8 cellular contexts compared by ENCODE assay signal in the genomic region with DNA sequence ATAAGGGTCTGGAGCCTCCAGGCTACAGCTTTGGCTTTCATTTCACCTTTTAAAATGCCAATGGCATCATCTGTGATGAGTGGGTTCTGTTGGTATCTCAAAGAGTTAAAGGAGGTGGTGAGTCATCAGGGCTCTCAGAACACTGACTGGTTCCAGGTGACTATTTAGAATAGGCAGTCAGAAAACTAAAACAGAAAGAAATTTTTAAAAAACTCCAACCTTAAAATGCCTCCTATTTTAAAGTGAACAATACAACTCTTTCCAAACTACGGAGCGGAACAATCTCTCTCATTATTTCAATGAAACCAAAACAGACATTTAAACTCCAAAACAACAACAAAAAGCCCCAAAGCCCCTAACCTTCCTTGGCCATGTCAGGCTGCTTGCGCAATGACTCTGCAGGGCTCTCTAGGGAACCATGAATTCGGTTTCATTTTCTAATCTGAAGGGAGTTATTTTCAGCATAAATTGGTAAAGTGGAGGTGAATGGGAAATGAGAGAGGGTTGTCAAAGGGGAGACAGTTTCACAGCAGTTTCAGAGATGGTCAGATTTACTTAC.
A peak's percentile ranks its signal among the peaks of the same experiment; 100 is the strongest.
DNase-seq lines count a peak whose midpoint lies in the region; ATAC-seq and TF ChIP-seq lines count a peak whose summit lies in the region.

No MANE protein-coding gene starts in this region.

- intact Hi-C loops in activated B cell treated with CpG ODN at 0.5 μM for 24 hours (cut with micrococcal nuclease), result no loop called here
- intact Hi-C loops in posterior cingulate gyrus (cut with DNase I), result no loop called here

- no peaks in the 10 kb centered on the region for H3K4me1 Mint-ChIP-seq in activated T-cell treated with anti-CD3 and anti-CD28 coated beads, Interleukin-2, amount 50 U/mL, for 4 hours (ENCODE audit: low read depth)
- H3K4me1 Mint-ChIP-seq in activated B cell treated with CpG ODN at 0.5 μM for 24 hours, result peaks cover 14% of the 10 kb centered on the region
- no peaks in the 10 kb centered on the region for H3K4me1 Mint-ChIP-seq in stimulated activated effector memory CD8-positive, alpha-beta T cell treated with anti-CD3 and anti-CD28 coated beads, Interleukin-12 subunit alpha, Interleukin-12 subunit beta, amount 100 ng/mL, for 72 hours

- H3K36me3 Mint-ChIP-seq in activated T-cell treated with anti-CD3 and anti-CD28 coated beads, Interleukin-2, amount 50 U/mL, for 4 hours (ENCODE audit: insufficient read depth), result no peaks in the 10 kb centered on the region
- H3K36me3 Mint-ChIP-seq in activated B cell treated with CpG ODN at 0.5 μM for 24 hours (ENCODE audit: low read depth), result no peaks in the 10 kb centered on the region
- no peaks in the 10 kb centered on the region for H3K36me3 Mint-ChIP-seq in stimulated activated effector memory CD8-positive, alpha-beta T cell treated with anti-CD3 and anti-CD28 coated beads, Interleukin-12 subunit alpha, Interleukin-12 subunit beta, amount 100 ng/mL, for 72 hours

- CTCF ChIA-PET in activated B cell treated with CpG ODN at 0.5 μM for 24 hours (lab: Charles Lee), result no interaction called here

- H3K27me3 Mint-ChIP-seq in activated T-cell treated with anti-CD3 and anti-CD28 coated beads, Interleukin-2, amount 50 U/mL, for 4 hours (ENCODE audit: low read depth), result peaks cover 19% of the 10 kb centered on the region
- peaks cover 9% of the 10 kb centered on the region for H3K27me3 Mint-ChIP-seq in activated B cell treated with CpG ODN at 0.5 μM for 24 hours

- peak overlapping the region; percentile 69 for H3K27ac Mint-ChIP-seq in activated B cell treated with CpG ODN at 0.5 μM for 24 hours
- no peak overlapping the region for H3K27ac Mint-ChIP-seq in stimulated activated effector memory CD8-positive, alpha-beta T cell treated with anti-CD3 and anti-CD28 coated beads, Interleukin-12 subunit alpha, Interleukin-12 subunit beta, amount 100 ng/mL, for 72 hours

- no peak overlapping the region for H3K4me3 Mint-ChIP-seq in activated T-cell treated with anti-CD3 and anti-CD28 coated beads, Interleukin-2, amount 50 U/mL, for 4 hours
- H3K4me3 Mint-ChIP-seq in activated B cell treated with CpG ODN at 0.5 μM for 24 hours, result peak overlapping the region; percentile 64
- no peak overlapping the region for H3K4me3 Mint-ChIP-seq in stimulated activated effector memory CD8-positive, alpha-beta T cell treated with anti-CD3 and anti-CD28 coated beads, Interleukin-12 subunit alpha, Interleukin-12 subunit beta, amount 100 ng/mL, for 72 hours

- no peak for DNase-seq in activated T-cell treated with anti-CD3 and anti-CD28 coated beads, Interleukin-2, amount 50 U/mL, for 4 hours
- no peak for DNase-seq in activated T-cell treated with anti-CD3 and anti-CD28 coated beads, Interleukin-2, amount 50 U/mL, for 48 hours
- DNase-seq in activated B cell treated with CpG ODN at 0.5 μM for 24 hours, result no peak
- no peak for DNase-seq in stimulated activated effector memory CD8-positive, alpha-beta T cell treated with anti-CD3 and anti-CD28 coated beads, Interleukin-12 subunit alpha, Interleukin-12 subunit beta, amount 100 ng/mL, for 72 hours (ENCODE audit: low spot score in 2 of 2)
- DNase-seq in posterior cingulate gyrus, result no peak
- no peak for DNase-seq in DMS 273 treated with DMSO at 0.1 percent for 48 hours (lab: John Stamatoyannopoulos, UW)
- no peak for DNase-seq in UCSD-AML1 (lab: John Stamatoyannopoulos, UW; ENCODE audit: unreplicated experiment)

- H3K9me3 Mint-ChIP-seq in activated T-cell treated with anti-CD3 and anti-CD28 coated beads, Interleukin-2, amount 50 U/mL, for 4 hours, result no peaks in the 10 kb centered on the region
- H3K9me3 Mint-ChIP-seq in activated B cell treated with CpG ODN at 0.5 μM for 24 hours, result no peaks in the 10 kb centered on the region
- no peaks in the 10 kb centered on the region for H3K9me3 Mint-ChIP-seq in stimulated activated effector memory CD8-positive, alpha-beta T cell treated with anti-CD3 and anti-CD28 coated beads, Interleukin-12 subunit alpha, Interleukin-12 subunit beta, amount 100 ng/mL, for 72 hours

- TF ChIP-seq CTCF in activated B cell treated with CpG ODN at 0.5 μM for 24 hours (IDR thresholded peaks at IDR 0.05), result no peak

- POLR2A ChIA-PET in activated B cell treated with CpG ODN at 0.5 μM for 24 hours (lab: Charles Lee), result no interaction called here

- peak; percentile 46 to 50 for ATAC-seq in activated T-cell treated with anti-CD3 and anti-CD28 coated beads, Interleukin-2, amount 50 U/mL, for 4 hours
- peak; percentile 97 for ATAC-seq in HG02943 (IDR thresholded peaks at IDR 0.05; ENCODE audit: low read depth, unreplicated experiment)
- ATAC-seq in activated B cell treated with CpG ODN at 0.5 μM for 24 hours (ENCODE audit: low read depth), result peak; percentile 90
- ATAC-seq in stimulated activated effector memory CD8-positive, alpha-beta T cell treated with anti-CD3 and anti-CD28 coated beads, Interleukin-12 subunit alpha, Interleukin-12 subunit beta, amount 100 ng/mL, for 72 hours, result peak; percentile 47

Comparison
In these comparisons a context has a peak if more than half of its experiments do, and no peak if none do; other contexts are left out.
1. ATAC-seq: peak in every context shown above with its lines; median percentile 97 in HG02943; 90 in activated B cell treated with CpG ODN at 0.5 μM for 24 hours; 48 in activated T-cell treated with anti-CD3 and anti-CD28 coated beads, Interleukin-2, amount 50 U/mL, for 4 hours; 47 in stimulated activated effector memory CD8-positive, alpha-beta T cell treated with anti-CD3 and anti-CD28 coated beads, Interleukin-12 subunit alpha, Interleukin-12 subunit beta, amount 100 ng/mL, for 72 hours.